12 cellular contexts compared by ENCODE assay signal in genomic region chr11:73530109-73530508, GRCh38.
DNase-seq lines count a peak whose midpoint lies in the region; TF ChIP-seq lines count a peak whose summit lies in the region.
"Had no signal": no experiment of that assay in that cellular context is flagged by ENCODE, and none has a peak within 500 bp of the region (broad histone marks: within the 10 kb centered on the region; RNA-seq: fewer than 3 reads in every experiment).

No MANE protein-coding gene starts in this region.

- in situ Hi-C loops in GM13977 (cut with MboI; ENCODE audit: low pct_unique_long_range_greater_than_20kb, low sequenced_read_pairs, unreplicated experiment), result no loop called here

- TF ChIP-seq CTCF in GM13977 (IDR thresholded peaks at IDR 0.05; ENCODE audit: extremely low read depth, insufficient read depth, missing control alignments) (peak; percentile 43), foreskin fibroblast (IDR thresholded peaks at IDR 0.05; ENCODE audit: low read depth, low read length) (peak; percentile 12)

- DNase-seq in GM13977 (ENCODE audit: low spot score) (no peak), RPMI8226 (peak; percentile 33), foreskin fibroblast (no peak), renal cortical epithelial cell (ENCODE audit: low read depth) (peak; percentile 15), GOT3 (lab: John Stamatoyannopoulos, UW) (no peak), COLO668 (lab: John Stamatoyannopoulos, UW; ENCODE audit: unreplicated experiment) (no peak)
- DNase-seq in stimulated activated CD4-positive, alpha-beta T cell treated with anti-CD3 and anti-CD28 coated beads, Interleukin-4, amount 100 ng/mL, for 1 hour, result no peak
- DNase-seq: amniotic stem cell; NCI-H2029 treated with DMSO at 0.1 percent for 48 hours; PC-3; stimulated activated naive B cell treated with anti-CD40 and anti-IgM and Interleukin-4, amounts not matched to agents 10 μg/mL and 1 μg/mL and 100 μg/mL, for 72 hours; T1000 had no signal

- H3K4me3 ChIP-seq in foreskin fibroblast (ENCODE audit: low read depth in 1 of 2, low read length in 2 of 2), result no peak overlapping the region

Comparison
In these comparisons a context has a peak if more than half of its experiments do, and no peak if none do; other contexts are left out.
1. DNase-seq: peak in RPMI8226 (single experiment) and renal cortical epithelial cell (single experiment); none in GM13977 (single experiment), foreskin fibroblast (0 of 2), GOT3 (single experiment), COLO668 (single experiment) and stimulated activated CD4-positive, alpha-beta T cell treated with anti-CD3 and anti-CD28 coated beads, Interleukin-4, amount 100 ng/mL, for 1 hour (single experiment).